8 cellular contexts compared by ENCODE assay signal in the genomic region with DNA sequence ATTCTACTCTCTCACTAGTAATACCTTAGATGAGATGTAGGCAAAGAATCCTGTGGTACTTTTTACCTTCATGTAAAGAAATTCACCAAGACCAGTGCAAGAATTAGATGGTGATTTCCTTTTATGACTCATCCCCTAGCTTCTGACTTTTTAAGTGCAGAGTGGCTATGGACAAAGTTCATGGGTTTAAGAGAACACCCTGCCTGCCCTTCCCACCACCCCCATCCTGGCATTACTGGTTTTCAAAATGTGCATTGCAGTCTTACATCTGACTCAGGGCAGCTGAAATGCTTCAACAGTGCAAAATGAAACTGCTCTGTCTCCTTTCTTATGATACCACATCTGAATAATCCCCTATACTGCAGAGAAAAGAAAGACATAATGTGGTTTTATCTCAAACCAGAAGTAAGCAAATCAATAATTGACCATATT. TPM values are rescaled to one million over a fixed set of nuclear protein-coding genes. Genes with fewer than 3 reads are reported as not detected.
DNase-seq lines count a peak whose midpoint lies in the region; ATAC-seq and TF ChIP-seq lines count a peak whose summit lies in the region.

No MANE protein-coding gene starts in this region.

- DNase-seq in CD1c-positive myeloid dendritic cell (ENCODE audit: extremely low spot score), result peak; percentile 7
- DNase-seq in chondrocyte (ENCODE audit: low spot score), result no peak
- no peak for DNase-seq in T-helper 17 cell
- no peak for DNase-seq in endothelial cell (ENCODE audit: low spot score)
- DNase-seq in NCI-H82 treated with DMSO at 0.1 percent for 48 hours (lab: John Stamatoyannopoulos, UW; ENCODE audit: unreplicated experiment), result no peak

- H3K9me3 Mint-ChIP-seq in chondrocyte (ENCODE audit: low read depth) (peaks cover 7% of the 10 kb centered on the region), endothelial cell (ENCODE audit: unreplicated experiment) (no peaks in the 10 kb centered on the region)
- peaks cover 5% of the 10 kb centered on the region for H3K9me3 Mint-ChIP-seq in stimulated activated naive CD8-positive, alpha-beta T cell treated with anti-CD3 and anti-CD28 coated beads, Interleukin-15, Interleukin-2, amounts not matched to agents 100 ng/mL and 50 ng/mL, for 24 hours

- H3K4me3 Mint-ChIP-seq in chondrocyte (ENCODE audit: unreplicated experiment) (no peak overlapping the region), T-helper 17 cell (no peak overlapping the region), endothelial cell (ENCODE audit: unreplicated experiment) (no peak overlapping the region)
- no peak overlapping the region for H3K4me3 Mint-ChIP-seq in stimulated activated naive CD8-positive, alpha-beta T cell treated with anti-CD3 and anti-CD28 coated beads, Interleukin-15, Interleukin-2, amounts not matched to agents 100 ng/mL and 50 ng/mL, for 24 hours

- peak; percentile 71 for ATAC-seq in GM21360 (IDR thresholded peaks at IDR 0.05; ENCODE audit: unreplicated experiment)
- peak; percentile 75 for ATAC-seq in HG03469 (IDR thresholded peaks at IDR 0.05; ENCODE audit: unreplicated experiment)
- ATAC-seq in T-helper 17 cell, result no peak

- H3K9me3 ChIP-seq in T-helper 17 cell (ENCODE audit: control insufficient read depth, low read length, poor library complexity, severe bottlenecking), result no peaks in the 10 kb centered on the region

- peaks cover 53% of the 10 kb centered on the region for H3K4me1 Mint-ChIP-seq in chondrocyte (ENCODE audit: low read depth)
- H3K4me1 Mint-ChIP-seq in stimulated activated naive CD8-positive, alpha-beta T cell treated with anti-CD3 and anti-CD28 coated beads, Interleukin-15, Interleukin-2, amounts not matched to agents 100 ng/mL and 50 ng/mL, for 24 hours (ENCODE audit: low read depth), result peaks cover 21% of the 10 kb centered on the region
- H3K4me1 Mint-ChIP-seq in T-helper 17 cell, result peaks cover 16% of the 10 kb centered on the region
- peaks cover 7% of the 10 kb centered on the region for H3K4me1 Mint-ChIP-seq in endothelial cell (ENCODE audit: unreplicated experiment)

- H3K27ac Mint-ChIP-seq in chondrocyte (ENCODE audit: unreplicated experiment) (peak overlapping the region; percentile 72), T-helper 17 cell (no peak overlapping the region), endothelial cell (ENCODE audit: unreplicated experiment) (no peak overlapping the region)
- H3K27ac Mint-ChIP-seq in stimulated activated naive CD8-positive, alpha-beta T cell treated with anti-CD3 and anti-CD28 coated beads, Interleukin-15, Interleukin-2, amounts not matched to agents 100 ng/mL and 50 ng/mL, for 24 hours, result peak overlapping the region; percentile 26

- H3K27me3 Mint-ChIP-seq in chondrocyte (ENCODE audit: low read depth) (no peaks in the 10 kb centered on the region), T-helper 17 cell (peaks cover 5% of the 10 kb centered on the region), endothelial cell (ENCODE audit: unreplicated experiment) (no peaks in the 10 kb centered on the region)
- no peaks in the 10 kb centered on the region for H3K27me3 Mint-ChIP-seq in stimulated activated naive CD8-positive, alpha-beta T cell treated with anti-CD3 and anti-CD28 coated beads, Interleukin-15, Interleukin-2, amounts not matched to agents 100 ng/mL and 50 ng/mL, for 24 hours

- H3K36me3 Mint-ChIP-seq in chondrocyte (ENCODE audit: low read depth) (no peaks in the 10 kb centered on the region), T-helper 17 cell (ENCODE audit: low read depth) (peaks cover 3% of the 10 kb centered on the region), endothelial cell (ENCODE audit: low read depth, unreplicated experiment) (no peaks in the 10 kb centered on the region)
- H3K36me3 Mint-ChIP-seq in stimulated activated naive CD8-positive, alpha-beta T cell treated with anti-CD3 and anti-CD28 coated beads, Interleukin-15, Interleukin-2, amounts not matched to agents 100 ng/mL and 50 ng/mL, for 24 hours (ENCODE audit: low read depth), result peaks cover 5% of the 10 kb centered on the region

- TF ChIP-seq CTCF in chondrocyte (IDR thresholded peaks at IDR 0.05), result no peak
- TF ChIP-seq CTCF in endothelial cell (IDR thresholded peaks at IDR 0.05; ENCODE audit: unreplicated experiment), result no peak

RNA-seq across cellular contexts. Expression of a gene that starts 22.6 kb away (rescaled TPM):
- total RNA-seq in chondrocyte (9.4 to 15.1 TPM (median 14.6 TPM) in 3 replicates), T-helper 17 cell (10 to 100 TPM; 19.8 to 29.4 TPM), endothelial cell (ENCODE audit: unreplicated experiment) (18.0 TPM)

RNA-seq across cellular contexts. Expression of a gene that starts 22.7 kb away (rescaled TPM):
- total RNA-seq in chondrocyte (5.1 to 6.8 TPM (median 6.0 TPM) in 3 replicates), T-helper 17 cell (10 to 100 TPM in 1 of 2 donors, 1 to 10 TPM in 1; 9.4 to 15.7 TPM), endothelial cell (ENCODE audit: unreplicated experiment) (8.3 TPM)

Comparison
In these comparisons a context has a peak if more than half of its experiments do, and no peak if none do; other contexts are left out.
1. H3K27ac Mint-ChIP-seq: peak in chondrocyte (single experiment) and stimulated activated naive CD8-positive, alpha-beta T cell treated with anti-CD3 and anti-CD28 coated beads, Interleukin-15, Interleukin-2, amounts not matched to agents 100 ng/mL and 50 ng/mL, for 24 hours (single experiment); none in T-helper 17 cell (single experiment) and endothelial cell (single experiment).